In genomic region chr1:16905112-16905855, GRCh38 we compare ENCODE assay signal across 1 cellular context.
TF ChIP-seq lines count a peak whose summit lies in the region.

No MANE protein-coding gene starts in this region.

TF ChIP-seq in K562, 482 proteins besides CTCF, POLR2A, EP300 and RAD21 (continued from another document and continues in another):
- TF ChIP-seq MBD1 (CRISPR knock-in tag; IDR thresholded peaks at IDR 0.05) (no peak), HNRNPH1 (optimal IDR thresholded peaks at IDR 0.05; ENCODE audit: low read depth, low read length) (peak; percentile 75), TAF7 (tag; IDR thresholded peaks at IDR 0.05) (no peak), TAF1 (IDR thresholded peaks at IDR 0.05; ENCODE audit: control insufficient read depth, extremely low read depth, insufficient read depth, low read length, severe bottlenecking) (peak; percentile 22), PHF20 (IDR thresholded peaks at IDR 0.05; ENCODE audit: partially characterized antibody) (peak; percentile 8), PRPF4 (IDR thresholded peaks at IDR 0.05; ENCODE audit: insufficient read depth, low read depth, low read length, poor library complexity, severe bottlenecking) (peak; percentile 72), KAT7 (CRISPR knock-in tag; IDR thresholded peaks at IDR 0.05; ENCODE audit: borderline replicate concordance) (peak; percentile 99; the same call in 1 of the 2 replicates), SMAD4 (CRISPR knock-in tag; conservative IDR thresholded peaks at IDR 0.05) (0 out of 2 replicates have a peak, but pooled peaks have one; percentile 51), HLTF (IDR thresholded peaks at IDR 0.05) (peak; percentile 98), CEBPG (CRISPR knock-in tag; IDR thresholded peaks at IDR 0.05) (no peak), CEBPG (tag; conservative IDR thresholded peaks at IDR 0.05 in 1 of 2, IDR thresholded peaks at IDR 0.05 in 1 of 2) (peak in 1 of 2 experiments; percentile 30; a peak in 1 of 4 replicates), ZNF239 (CRISPR knock-in tag; IDR thresholded peaks at IDR 0.05) (peak; percentile 58), ZNF668 (CRISPR knock-in tag; IDR thresholded peaks at IDR 0.05) (peak; percentile 87), HOXB6 (CRISPR knock-in tag; IDR thresholded peaks at IDR 0.05; ENCODE audit: borderline replicate concordance) (peak; percentile 99), ELF4 (CRISPR knock-in tag; IDR thresholded peaks at IDR 0.05) (peak; percentile 99), BCL6 (CRISPR knock-in tag; IDR thresholded peaks at IDR 0.05) (peak; percentile 92), ZNF3 (CRISPR knock-in tag; IDR thresholded peaks at IDR 0.05) (peak; percentile 99), PTRF (tag; IDR thresholded peaks at IDR 0.05) (no peak), HSF4 (CRISPR knock-in tag; IDR thresholded peaks at IDR 0.05; ENCODE audit: borderline replicate concordance) (no peak), YY1 (IDR thresholded peaks at IDR 0.05; ENCODE audit: borderline replicate concordance in 1 of 3, control insufficient read depth in 1 of 3, extremely low read depth in 1 of 3, insufficient read depth in 3 of 3, insufficient read length in 1 of 3, insufficient replicate concordance in 2 of 3, low read depth in 1 of 3, low read length in 2 of 3) (peak in 1 of 3 experiments; percentile 55), ZNF197 (CRISPR knock-in tag; IDR thresholded peaks at IDR 0.05; ENCODE audit: low read depth) (peak; percentile 78; the same call in 1 of the 2 replicates), ZNF436 (CRISPR knock-in tag; IDR thresholded peaks at IDR 0.05) (peak; percentile 98), SMARCA5 (IDR thresholded peaks at IDR 0.05) (no peak), KDM4B (IDR thresholded peaks at IDR 0.05; ENCODE audit: borderline replicate concordance in 2 of 2, low read depth in 1 of 2) (peak; percentile 99 to 100; a peak in 3 of 4 replicates), U2AF1 (optimal IDR thresholded peaks at IDR 0.05; ENCODE audit: low read depth, low read length) (peak; percentile 87), TCF7L2 (IDR thresholded peaks at IDR 0.05; ENCODE audit: low read depth, low read length) (peak; percentile 38; the same call in 1 of the 2 replicates), ETV6 (IDR thresholded peaks at IDR 0.05; ENCODE audit: borderline replicate concordance in 1 of 2, low read depth in 2 of 2, low read length in 1 of 2) (peak; percentile 44 to 82; a peak in 2 of 4 replicates), ETV6 (CRISPR knock-in tag; IDR thresholded peaks at IDR 0.05; ENCODE audit: borderline replicate concordance) (peak; percentile 90), POLR2AphosphoS2 (IDR thresholded peaks at IDR 0.05; ENCODE audit: low read length) (peak; percentile 100), MAZ (CRISPR knock-in tag; conservative IDR thresholded peaks at IDR 0.05 in 1 of 2, IDR thresholded peaks at IDR 0.05 in 1 of 2) (peak in 1 of 2 experiments; percentile 99; a peak in 3 of 4 replicates), ZNF589 (CRISPR knock-in tag; IDR thresholded peaks at IDR 0.05; ENCODE audit: low read depth) (peak; percentile 80; the same call in 1 of the 2 replicates), IRF2 (CRISPR knock-in tag; IDR thresholded peaks at IDR 0.05) (no peak; the same call in 1 of the 2 replicates), ARID4B (CRISPR knock-in tag; IDR thresholded peaks at IDR 0.05) (peak; percentile 86), ATF6 (CRISPR knock-in tag; IDR thresholded peaks at IDR 0.05) (0 out of 2 replicates have a peak, but pooled peaks have one; percentile 41), C11orf30 (IDR thresholded peaks at IDR 0.05; ENCODE audit: low read depth) (no peak), MAFK (IDR thresholded peaks at IDR 0.05; ENCODE audit: low read length) (peak; percentile 49; the same call in 1 of the 2 replicates), MYC (IDR thresholded peaks at IDR 0.05; ENCODE audit: low read depth, low read length) (peak; percentile 95), MYC (CRISPR knock-in tag; IDR thresholded peaks at IDR 0.05; ENCODE audit: borderline replicate concordance, low read depth) (peak; percentile 91), NFATC3 (IDR thresholded peaks at IDR 0.05) (peak; percentile 31; the same call in 1 of the 2 replicates), ETV1 (tag; conservative IDR thresholded peaks at IDR 0.05; ENCODE audit: low read depth) (peak; percentile 87), YBX1 (IDR thresholded peaks at IDR 0.05) (no peak), FOXA3 (CRISPR knock-in tag; conservative IDR thresholded peaks at IDR 0.05 in 1 of 2, IDR thresholded peaks at IDR 0.05 in 1 of 2) (peak in 1 of 2 experiments; percentile 90; a peak in 2 of 4 replicates)
- TF ChIP-seq, protein P1, sequence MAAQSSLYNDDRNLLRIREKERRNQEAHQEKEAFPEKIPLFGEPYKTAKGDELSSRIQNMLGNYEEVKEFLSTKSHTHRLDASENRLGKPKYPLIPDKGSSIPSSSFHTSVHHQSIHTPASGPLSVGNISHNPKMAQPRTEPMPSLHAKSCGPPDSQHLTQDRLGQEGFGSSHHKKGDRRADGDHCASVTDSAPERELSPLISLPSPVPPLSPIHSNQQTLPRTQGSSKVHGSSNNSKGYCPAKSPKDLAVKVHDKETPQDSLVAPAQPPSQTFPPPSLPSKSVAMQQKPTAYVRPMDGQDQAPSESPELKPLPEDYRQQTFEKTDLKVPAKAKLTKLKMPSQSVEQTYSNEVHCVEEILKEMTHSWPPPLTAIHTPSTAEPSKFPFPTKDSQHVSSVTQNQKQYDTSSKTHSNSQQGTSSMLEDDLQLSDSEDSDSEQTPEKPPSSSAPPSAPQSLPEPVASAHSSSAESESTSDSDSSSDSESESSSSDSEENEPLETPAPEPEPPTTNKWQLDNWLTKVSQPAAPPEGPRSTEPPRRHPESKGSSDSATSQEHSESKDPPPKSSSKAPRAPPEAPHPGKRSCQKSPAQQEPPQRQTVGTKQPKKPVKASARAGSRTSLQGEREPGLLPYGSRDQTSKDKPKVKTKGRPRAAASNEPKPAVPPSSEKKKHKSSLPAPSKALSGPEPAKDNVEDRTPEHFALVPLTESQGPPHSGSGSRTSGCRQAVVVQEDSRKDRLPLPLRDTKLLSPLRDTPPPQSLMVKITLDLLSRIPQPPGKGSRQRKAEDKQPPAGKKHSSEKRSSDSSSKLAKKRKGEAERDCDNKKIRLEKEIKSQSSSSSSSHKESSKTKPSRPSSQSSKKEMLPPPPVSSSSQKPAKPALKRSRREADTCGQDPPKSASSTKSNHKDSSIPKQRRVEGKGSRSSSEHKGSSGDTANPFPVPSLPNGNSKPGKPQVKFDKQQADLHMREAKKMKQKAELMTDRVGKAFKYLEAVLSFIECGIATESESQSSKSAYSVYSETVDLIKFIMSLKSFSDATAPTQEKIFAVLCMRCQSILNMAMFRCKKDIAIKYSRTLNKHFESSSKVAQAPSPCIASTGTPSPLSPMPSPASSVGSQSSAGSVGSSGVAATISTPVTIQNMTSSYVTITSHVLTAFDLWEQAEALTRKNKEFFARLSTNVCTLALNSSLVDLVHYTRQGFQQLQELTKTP (IDR thresholded peaks at IDR 0.05; ENCODE audit: low read depth in 1 of 2, partially characterized antibody in 2 of 2): peak in 1 of 2 experiments; percentile 88
- TF ChIP-seq, protein P2, sequence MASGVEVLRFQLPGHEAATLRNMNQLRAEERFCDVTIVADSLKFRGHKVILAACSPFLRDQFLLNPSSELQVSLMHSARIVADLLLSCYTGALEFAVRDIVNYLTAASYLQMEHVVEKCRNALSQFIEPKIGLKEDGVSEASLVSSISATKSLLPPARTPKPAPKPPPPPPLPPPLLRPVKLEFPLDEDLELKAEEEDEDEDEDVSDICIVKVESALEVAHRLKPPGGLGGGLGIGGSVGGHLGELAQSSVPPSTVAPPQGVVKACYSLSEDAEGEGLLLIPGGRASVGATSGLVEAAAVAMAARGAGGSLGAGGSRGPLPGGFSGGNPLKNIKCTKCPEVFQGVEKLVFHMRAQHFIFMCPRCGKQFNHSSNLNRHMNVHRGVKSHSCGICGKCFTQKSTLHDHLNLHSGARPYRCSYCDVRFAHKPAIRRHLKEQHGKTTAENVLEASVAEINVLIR (CRISPR knock-in tag; IDR thresholded peaks at IDR 0.05): peak; percentile 63
- TF ChIP-seq, protein P3, sequence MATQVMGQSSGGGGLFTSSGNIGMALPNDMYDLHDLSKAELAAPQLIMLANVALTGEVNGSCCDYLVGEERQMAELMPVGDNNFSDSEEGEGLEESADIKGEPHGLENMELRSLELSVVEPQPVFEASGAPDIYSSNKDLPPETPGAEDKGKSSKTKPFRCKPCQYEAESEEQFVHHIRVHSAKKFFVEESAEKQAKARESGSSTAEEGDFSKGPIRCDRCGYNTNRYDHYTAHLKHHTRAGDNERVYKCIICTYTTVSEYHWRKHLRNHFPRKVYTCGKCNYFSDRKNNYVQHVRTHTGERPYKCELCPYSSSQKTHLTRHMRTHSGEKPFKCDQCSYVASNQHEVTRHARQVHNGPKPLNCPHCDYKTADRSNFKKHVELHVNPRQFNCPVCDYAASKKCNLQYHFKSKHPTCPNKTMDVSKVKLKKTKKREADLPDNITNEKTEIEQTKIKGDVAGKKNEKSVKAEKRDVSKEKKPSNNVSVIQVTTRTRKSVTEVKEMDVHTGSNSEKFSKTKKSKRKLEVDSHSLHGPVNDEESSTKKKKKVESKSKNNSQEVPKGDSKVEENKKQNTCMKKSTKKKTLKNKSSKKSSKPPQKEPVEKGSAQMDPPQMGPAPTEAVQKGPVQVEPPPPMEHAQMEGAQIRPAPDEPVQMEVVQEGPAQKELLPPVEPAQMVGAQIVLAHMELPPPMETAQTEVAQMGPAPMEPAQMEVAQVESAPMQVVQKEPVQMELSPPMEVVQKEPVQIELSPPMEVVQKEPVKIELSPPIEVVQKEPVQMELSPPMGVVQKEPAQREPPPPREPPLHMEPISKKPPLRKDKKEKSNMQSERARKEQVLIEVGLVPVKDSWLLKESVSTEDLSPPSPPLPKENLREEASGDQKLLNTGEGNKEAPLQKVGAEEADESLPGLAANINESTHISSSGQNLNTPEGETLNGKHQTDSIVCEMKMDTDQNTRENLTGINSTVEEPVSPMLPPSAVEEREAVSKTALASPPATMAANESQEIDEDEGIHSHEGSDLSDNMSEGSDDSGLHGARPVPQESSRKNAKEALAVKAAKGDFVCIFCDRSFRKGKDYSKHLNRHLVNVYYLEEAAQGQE (CRISPR knock-in tag; IDR thresholded peaks at IDR 0.05; ENCODE audit: low read depth): peak; percentile 77; the same call in 1 of the 2 replicates
- TF ChIP-seq, protein P4, sequence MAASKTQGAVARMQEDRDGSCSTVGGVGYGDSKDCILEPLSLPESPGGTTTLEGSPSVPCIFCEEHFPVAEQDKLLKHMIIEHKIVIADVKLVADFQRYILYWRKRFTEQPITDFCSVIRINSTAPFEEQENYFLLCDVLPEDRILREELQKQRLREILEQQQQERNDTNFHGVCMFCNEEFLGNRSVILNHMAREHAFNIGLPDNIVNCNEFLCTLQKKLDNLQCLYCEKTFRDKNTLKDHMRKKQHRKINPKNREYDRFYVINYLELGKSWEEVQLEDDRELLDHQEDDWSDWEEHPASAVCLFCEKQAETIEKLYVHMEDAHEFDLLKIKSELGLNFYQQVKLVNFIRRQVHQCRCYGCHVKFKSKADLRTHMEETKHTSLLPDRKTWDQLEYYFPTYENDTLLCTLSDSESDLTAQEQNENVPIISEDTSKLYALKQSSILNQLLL (CRISPR knock-in tag; IDR thresholded peaks at IDR 0.05; ENCODE audit: borderline replicate concordance): no peak
